Comparison of ENCODE assay signal across 8 cellular contexts in the genomic region with DNA sequence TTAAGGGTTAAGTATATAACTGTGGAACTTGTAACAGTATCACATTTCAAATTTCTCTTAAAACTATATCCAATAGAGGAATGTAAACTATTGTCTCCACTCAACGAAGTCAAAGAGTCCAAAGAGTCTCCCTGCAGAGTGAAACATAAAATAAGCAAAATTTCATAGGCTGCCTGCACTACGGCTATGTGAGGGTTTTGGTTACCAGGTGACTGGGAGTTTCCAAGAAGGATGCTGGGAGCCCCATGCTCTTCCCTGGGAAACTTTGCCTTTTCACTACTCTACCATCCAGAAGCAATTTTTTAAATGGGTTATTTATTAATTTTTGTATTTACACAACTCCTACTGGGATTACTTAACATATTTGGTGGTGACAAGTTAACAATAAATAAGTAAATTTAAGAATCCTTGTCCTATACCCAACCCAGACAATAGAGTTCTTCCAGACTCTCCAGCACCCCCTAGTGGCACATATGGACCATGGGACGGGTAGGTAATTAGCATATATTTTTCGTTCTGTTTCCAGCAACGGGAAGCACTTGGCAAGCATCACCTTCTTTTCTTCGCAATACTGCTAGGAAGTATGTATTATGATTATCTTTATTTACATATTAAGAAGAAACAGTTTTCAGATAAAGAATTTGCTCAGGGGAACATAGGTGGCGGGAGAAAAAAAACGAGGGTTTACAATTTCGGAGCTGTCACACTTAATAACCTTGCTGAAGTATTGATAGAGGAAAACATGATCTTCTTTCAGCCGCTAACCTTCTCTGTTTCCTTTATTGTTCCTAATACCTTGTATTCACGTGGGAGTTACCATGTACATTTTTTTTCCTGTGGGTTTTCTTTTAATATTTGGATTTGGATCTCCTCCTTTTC. TPM values are rescaled to one million over a fixed set of nuclear protein-coding genes. Genes with fewer than 3 reads are reported as not detected.
DNase-seq lines count a peak whose midpoint lies in the region; ATAC-seq, FAIRE-seq and TF ChIP-seq lines count a peak whose summit lies in the region.

No MANE protein-coding gene starts in this region.

- peak; percentile 30 for FAIRE-seq in GM12892 (lab: Jason Lieb, UNC)

- no peak for TF ChIP-seq POLR2A in GM12892 (IDR thresholded peaks at IDR 0.05; ENCODE audit: low read depth, low read length)

- DNase-seq in AG09319 (ENCODE audit: extremely low read depth, low read depth) = peak; percentile 34
- DNase-seq in GM12892 (ENCODE audit: insufficient read length) = peak; percentile 11
- DNase-seq in NCI-H69 (lab: John Stamatoyannopoulos, UW) = peak; percentile 70
- peak; percentile 9 for DNase-seq in activated T-cell treated with anti-CD3 and anti-CD28 coated beads for 4 hours
- DNase-seq in globus pallidus (ENCODE audit: low spot score) = peak; percentile 31
- DNase-seq in pulmonary artery endothelial cell (ENCODE audit: low read depth, low spot score) = peak; percentile 17
- no peak for DNase-seq in HuH-7.5 (ENCODE audit: low spot score)

- ATAC-seq in HG03139 (IDR thresholded peaks at IDR 0.05; ENCODE audit: unreplicated experiment) = peak; percentile 77

- peak; percentile 81 for TF ChIP-seq CTCF in AG09319 (IDR thresholded peaks at IDR 0.05; ENCODE audit: low read depth, low read length)

RNA-seq across cellular contexts. Expression of a gene that starts 3.5 kb away (rescaled TPM):
- not detected for polyA plus RNA-seq in GM12892 (2012; ENCODE audit: missing spikeins)
- under 0.01 and 8.0 TPM in 2 replicates for total RNA-seq in pulmonary artery endothelial cell

RNA-seq across cellular contexts. Expression of a gene that starts 59.7 kb away (rescaled TPM):
- not detected for polyA plus RNA-seq in GM12892 (2012; ENCODE audit: missing spikeins)
- total RNA-seq in pulmonary artery endothelial cell = not detected in 2 replicates
